In genomic region chrX:110026099-110026844, GRCh38 we compare ENCODE assay signal across 11 cellular contexts. TPM values are rescaled to one million over a fixed set of nuclear protein-coding genes. Genes with fewer than 3 reads are reported as not detected.
DNase-seq lines count a peak whose midpoint lies in the region; TF ChIP-seq lines count a peak whose summit lies in the region.
"Had no signal": no experiment of that assay in that cellular context is flagged by ENCODE, and none has a peak within 500 bp of the region (broad histone marks: within the 10 kb centered on the region; RNA-seq: fewer than 3 reads in every experiment).

No MANE protein-coding gene starts in this region.

- peaks cover 33% of the 10 kb centered on the region for H3K4me1 Mint-ChIP-seq in CD14-positive monocyte

- H3K9me3 Mint-ChIP-seq in CD14-positive monocyte: no peaks in the 10 kb centered on the region

- DNase-seq in CD14-positive monocyte (ENCODE audit: low spot score): peak; percentile 41
- DNase-seq in NOMO-1 treated with dmso at 0.1 percent for 144 hours (lab: John Stamatoyannopoulos, UW; ENCODE audit: unreplicated experiment): peak; percentile 2
- DNase-seq in esophagus squamous epithelium (lab: John Stamatoyannopoulos, UW): no peak
- DNase-seq in NCI-H146 treated with DMSO at 0.1 percent for 48 hours (lab: John Stamatoyannopoulos, UW; ENCODE audit: unreplicated experiment): no peak
- no peak for DNase-seq in activated CD4-positive, alpha-beta T cell treated with anti-CD3 and anti-CD28 coated beads, Interleukin-2, amount 50 U/mL, for 4 hours
- DNase-seq in NCI-H226: no peak
- DNase-seq in UCSD-AML1 (lab: John Stamatoyannopoulos, UW; ENCODE audit: unreplicated experiment): no peak
- DNase-seq: activated gamma-delta T cell, BE2C, NCI-H1092 had no signal

- 38 to 46% methylated on average over 6 to 9 of the region's 9 CpGs for WGBS in esophagus squamous epithelium, 2 donors

- H3K9me3 ChIP-seq in esophagus squamous epithelium (no peaks in the 10 kb centered on the region), neutrophil (no peaks in the 10 kb centered on the region)
- H3K9me3 ChIP-seq: BE2C had no signal

- H3K27me3 ChIP-seq in esophagus squamous epithelium: no peaks in the 10 kb centered on the region
- no peaks in the 10 kb centered on the region for H3K27me3 ChIP-seq in neutrophil
- H3K27me3 ChIP-seq: BE2C had no signal

- intact Hi-C loops in CD14-positive monocyte (cut with micrococcal nuclease) (no loop called here), esophagus squamous epithelium (cut with DNase I) (no loop called here)

- H3K36me3 ChIP-seq in esophagus squamous epithelium (no peaks in the 10 kb centered on the region), neutrophil (peaks cover 16% of the 10 kb centered on the region)
- H3K36me3 ChIP-seq: BE2C had no signal

- TF ChIP-seq CTCF in CD14-positive monocyte (IDR thresholded peaks at IDR 0.05) (no peak), esophagus squamous epithelium (IDR thresholded peaks at IDR 0.05) (no peak), neutrophil (IDR thresholded peaks at IDR 0.05) (no peak)

- peaks cover 0 to 36% (median 4%) of the 10 kb centered on the region in 3 donors for H3K4me1 ChIP-seq in esophagus squamous epithelium
- peaks cover 9 to 12% of the 10 kb centered on the region in 2 experiments for H3K4me1 ChIP-seq in neutrophil (ENCODE audit: control insufficient read depth in 1 of 2, insufficient read depth in 1 of 2, low read depth in 1 of 2, low read length in 1 of 2)
- H3K4me1 ChIP-seq: BE2C had no signal

- peak overlapping the region; percentile 16 to 74 (median 54) for H3K27ac Mint-ChIP-seq in CD14-positive monocyte

- peaks cover 0 to 3% (median 2%) of the 10 kb centered on the region in 3 donors for H3K27me3 Mint-ChIP-seq in CD14-positive monocyte (ENCODE audit: low read depth in 3 of 3)

- H3K27ac ChIP-seq in esophagus squamous epithelium (peak overlapping the region; percentile 71 to 80 (median 78)), neutrophil (peak overlapping the region; percentile 38)

- peaks cover 29 to 33% of the 10 kb centered on the region in 2 donors for H3K36me3 Mint-ChIP-seq in CD14-positive monocyte

- H3K4me3 ChIP-seq in esophagus squamous epithelium (no peak overlapping the region), neutrophil (ENCODE audit: low read depth in 1 of 2, low read length in 1 of 2) (no peak overlapping the region)

- H3K4me3 Mint-ChIP-seq in CD14-positive monocyte: peak overlapping the region in 1 of 2 donors; percentile 26

- TF ChIP-seq POLR2A in esophagus squamous epithelium (IDR thresholded peaks at IDR 0.05): no peak

RNA-seq across cellular contexts. Expression of gene TMEM164, which starts 23.4 kb away (rescaled TPM):
- 1 to 10 TPM; 5.3 to 7.3 TPM for polyA plus RNA-seq in CD14-positive monocyte
- total RNA-seq in esophagus squamous epithelium: 10 to 100 TPM; 18.5 to 27.3 (median 23.6) TPM

Comparison
In these comparisons a context has a peak if more than half of its experiments do, and no peak if none do; other contexts are left out.
1. DNase-seq: peak in CD14-positive monocyte (single experiment) and NOMO-1 treated with dmso at 0.1 percent for 144 hours (single experiment); none in esophagus squamous epithelium (single experiment), NCI-H146 treated with DMSO at 0.1 percent for 48 hours (single experiment), activated CD4-positive, alpha-beta T cell treated with anti-CD3 and anti-CD28 coated beads, Interleukin-2, amount 50 U/mL, for 4 hours (0 of 2), NCI-H226 (single experiment) and UCSD-AML1 (single experiment).